ENCODE assay signal across 17 cellular contexts in genomic region chr20:62163986-62164762, GRCh38. TPM values are rescaled to one million over a fixed set of nuclear protein-coding genes. Genes with fewer than 3 reads are reported as not detected.
DNase-seq lines count a peak whose midpoint lies in the region; ATAC-seq and TF ChIP-seq lines count a peak whose summit lies in the region.
"Had no signal": no experiment of that assay in that cellular context is flagged by ENCODE, and none has a peak within 500 bp of the region (broad histone marks: within the 10 kb centered on the region; RNA-seq: fewer than 3 reads in every experiment).

No MANE protein-coding gene starts in this region.

- H3K27me3 ChIP-seq in RWPE2 (ENCODE audit: insufficient read depth, poor library complexity, severe bottlenecking): no peaks in the 10 kb centered on the region
- H3K27me3 ChIP-seq in osteoblast (ENCODE audit: insufficient read depth, low read length): no peaks in the 10 kb centered on the region
- H3K27me3 ChIP-seq: BLaER1 treated with 17β-estradiol and CSF1 and Interleukin-3, amounts not matched to agents 10 nM and 100 nM had no signal

- ATAC-seq in Right ventricle myocardium inferior (no peak), left cardiac atrium (no peak), RWPE2 (ENCODE audit: low read depth) (no peak), mucosa of descending colon (peak; percentile 6), HG02588 (IDR thresholded peaks at IDR 0.05; ENCODE audit: unreplicated experiment) (no peak)
- ATAC-seq: GM12878, GM23338 had no signal

- H3K4me3 Mint-ChIP-seq in chondrocyte (ENCODE audit: unreplicated experiment): no peak overlapping the region
- H3K4me3 Mint-ChIP-seq: CD4-positive, CD25-positive, alpha-beta regulatory T cell; GM23338 had no signal

- H3K4me1 Mint-ChIP-seq in chondrocyte (ENCODE audit: low read depth): peaks cover 9% of the 10 kb centered on the region
- H3K4me1 Mint-ChIP-seq: GM23338 had no signal

- peaks cover 18% of the 10 kb centered on the region for H3K79me2 ChIP-seq in osteoblast (ENCODE audit: insufficient read depth, low read length)

- H3K4me2 ChIP-seq in osteoblast (ENCODE audit: insufficient read depth, low read length): no peak overlapping the region
- H3K4me2 ChIP-seq: BLaER1 treated with 17β-estradiol and CSF1 and Interleukin-3, amounts not matched to agents 10 nM and 100 nM; GM23338 had no signal

- H3K4me3 ChIP-seq in RWPE2 (ENCODE audit: severe bottlenecking): no peak overlapping the region
- no peak overlapping the region for H3K4me3 ChIP-seq in mucosa of descending colon
- no peak overlapping the region for H3K4me3 ChIP-seq in osteoblast (ENCODE audit: insufficient read depth, low read length)
- H3K4me3 ChIP-seq: BLaER1 treated with 17β-estradiol and CSF1 and Interleukin-3, amounts not matched to agents 10 nM and 100 nM; GM12878; GM23338 had no signal

- TF ChIP-seq CTCF in RWPE2 (IDR thresholded peaks at IDR 0.05; ENCODE audit: poor library complexity, severe bottlenecking) (no peak), mucosa of descending colon (IDR thresholded peaks at IDR 0.05) (no peak), osteoblast (IDR thresholded peaks at IDR 0.05; ENCODE audit: extremely low read depth, low read depth, low read length) (no peak), chondrocyte (IDR thresholded peaks at IDR 0.05) (no peak)

- peaks cover 25% of the 10 kb centered on the region for H3K4me1 ChIP-seq in RWPE2 (ENCODE audit: insufficient read depth, poor library complexity, severe bottlenecking)
- H3K4me1 ChIP-seq in mucosa of descending colon (ENCODE audit: low read depth): no peaks in the 10 kb centered on the region
- peaks cover 20% of the 10 kb centered on the region for H3K4me1 ChIP-seq in osteoblast (ENCODE audit: insufficient read depth, low read length)

- H3K9me3 Mint-ChIP-seq in chondrocyte (ENCODE audit: low read depth): no peaks in the 10 kb centered on the region
- H3K9me3 Mint-ChIP-seq: CD4-positive, CD25-positive, alpha-beta regulatory T cell; GM23338 had no signal

- H3K27ac ChIP-seq in RWPE2 (ENCODE audit: poor library complexity, severe bottlenecking) (no peak overlapping the region), osteoblast (ENCODE audit: low read depth, low read length) (no peak overlapping the region)
- H3K27ac ChIP-seq: BLaER1 treated with 17β-estradiol and CSF1 and Interleukin-3, amounts not matched to agents 10 nM and 100 nM had no signal

- DNase-seq in Right ventricle myocardium inferior (ENCODE audit: missing footprints) (peak; percentile 31), left cardiac atrium (no peak), RWPE2 (ENCODE audit: low spot score) (peak; percentile 83), mucosa of descending colon (peak in 1 of 3 donors; percentile 45), osteoblast (ENCODE audit: insufficient read length, low spot score, missing footprints) (peak; percentile 69), chondrocyte (ENCODE audit: low spot score) (no peak), kidney glomerular epithelial cell (lab: John Stamatoyannopoulos, UW) (no peak)
- DNase-seq: 8988T; Calu3; CD4-positive, CD25-positive, alpha-beta regulatory T cell; DMS79; H7 had no signal

- H3K36me3 Mint-ChIP-seq in chondrocyte (ENCODE audit: low read depth): peaks cover 14% of the 10 kb centered on the region

- H4K20me1 ChIP-seq in osteoblast (ENCODE audit: insufficient read depth, low read length): no peaks in the 10 kb centered on the region

- intact Hi-C loops in Right ventricle myocardium inferior (cut with DNase I): no loop called here
- intact Hi-C loops in left cardiac atrium (cut with DNase I): no loop called here
- intact Hi-C loops in mucosa of descending colon (cut with DNase I, micrococcal nuclease): no loop called here

- no peaks in the 10 kb centered on the region for H3K9me3 ChIP-seq in RWPE2 (ENCODE audit: severe bottlenecking)
- H3K9me3 ChIP-seq in mucosa of descending colon: no peaks in the 10 kb centered on the region
- H3K9me3 ChIP-seq in osteoblast (ENCODE audit: low read depth, low read length): no peaks in the 10 kb centered on the region
- H3K9me3 ChIP-seq: BLaER1 treated with 17β-estradiol and CSF1 and Interleukin-3, amounts not matched to agents 10 nM and 100 nM had no signal

- no peak overlapping the region for H3K27ac Mint-ChIP-seq in chondrocyte (ENCODE audit: unreplicated experiment)
- H3K27ac Mint-ChIP-seq: CD4-positive, CD25-positive, alpha-beta regulatory T cell; GM23338 had no signal

- no peaks in the 10 kb centered on the region for H3K27me3 Mint-ChIP-seq in chondrocyte (ENCODE audit: low read depth)
- H3K27me3 Mint-ChIP-seq: CD4-positive, CD25-positive, alpha-beta regulatory T cell had no signal

- H3K36me3 ChIP-seq in RWPE2 (ENCODE audit: low read depth): peaks cover 67% of the 10 kb centered on the region
- no peaks in the 10 kb centered on the region for H3K36me3 ChIP-seq in mucosa of descending colon (ENCODE audit: low read depth)
- H3K36me3 ChIP-seq in osteoblast (ENCODE audit: insufficient read depth, low read length): peaks cover 30% of the 10 kb centered on the region

- no peak overlapping the region for H2AFZ ChIP-seq in osteoblast (ENCODE audit: low read length)
- H2AFZ ChIP-seq: GM23338 had no signal

RNA-seq across cellular contexts. Expression of gene MTG2, which starts 18.7 kb away (rescaled TPM):
- total RNA-seq in Right ventricle myocardium inferior (21.6 TPM), left cardiac atrium (10 to 100 TPM; 19.1 to 28.9 TPM), mucosa of descending colon (10 to 100 TPM; 28.8 to 34.9 (median 32.6) TPM), osteoblast (22.1 and 25.0 TPM in 2 replicates), chondrocyte (22.3 to 28.3 TPM (median 22.6 TPM) in 3 replicates)

RNA-seq across cellular contexts. Expression of gene SS18L1, which starts 20.6 kb away (rescaled TPM):
- total RNA-seq in Right ventricle myocardium inferior: 7.8 TPM
- total RNA-seq in left cardiac atrium: 1 to 10 TPM; 7.6 to 7.7 TPM
- total RNA-seq in mucosa of descending colon: 10 to 100 TPM; 13.2 to 16.0 (median 14.4) TPM
- 12.7 TPM in 2 replicates for total RNA-seq in osteoblast
- total RNA-seq in chondrocyte: 13.3 to 14.8 TPM (median 13.4 TPM) in 3 replicates

RNA-seq across cellular contexts. Expression of gene PSMA7, which starts 21.0 kb away (rescaled TPM):
- total RNA-seq in Right ventricle myocardium inferior (230 TPM), left cardiac atrium (100 to 1,000 TPM; 174 to 210 TPM), mucosa of descending colon (100 to 1,000 TPM; 129 to 197 (median 194) TPM), osteoblast (208 and 215 TPM in 2 replicates), chondrocyte (218 to 238 TPM (median 226 TPM) in 3 replicates)

RNA-seq across cellular contexts. Expression of gene LSM14B, which starts 41.9 kb away (rescaled TPM):
- total RNA-seq in Right ventricle myocardium inferior (55.2 TPM), left cardiac atrium (10 to 100 TPM; 36.8 to 38.1 TPM), mucosa of descending colon (10 to 100 TPM; 33.5 to 49.1 (median 36.1) TPM), osteoblast (41.8 and 48.5 TPM in 2 replicates), chondrocyte (37.3 to 51.9 TPM (median 48.6 TPM) in 3 replicates)

RNA-seq across cellular contexts. Expression of gene HRH3, which starts 55.9 kb away (rescaled TPM):
- total RNA-seq in Right ventricle myocardium inferior: not detected
- total RNA-seq in left cardiac atrium: not detected
- total RNA-seq in mucosa of descending colon: under 1 TPM in 1 of 3 donors, not detected in 2; 0.09 TPM
- not detected in 2 replicates for total RNA-seq in osteoblast
- total RNA-seq in chondrocyte: not detected in 3 replicates
- total RNA-seq: Calu3; CD4-positive, CD25-positive, alpha-beta regulatory T cell; G401; GM12878 had no signal

Comparison
In these comparisons a context has a peak if more than half of its experiments do, and no peak if none do; other contexts are left out.
1. DNase-seq: peak in Right ventricle myocardium inferior (single experiment), RWPE2 (single experiment) and osteoblast (single experiment); none in left cardiac atrium (single experiment), chondrocyte (single experiment) and kidney glomerular epithelial cell (single experiment).